12 cellular contexts compared by ENCODE assay signal in the genomic region with DNA sequence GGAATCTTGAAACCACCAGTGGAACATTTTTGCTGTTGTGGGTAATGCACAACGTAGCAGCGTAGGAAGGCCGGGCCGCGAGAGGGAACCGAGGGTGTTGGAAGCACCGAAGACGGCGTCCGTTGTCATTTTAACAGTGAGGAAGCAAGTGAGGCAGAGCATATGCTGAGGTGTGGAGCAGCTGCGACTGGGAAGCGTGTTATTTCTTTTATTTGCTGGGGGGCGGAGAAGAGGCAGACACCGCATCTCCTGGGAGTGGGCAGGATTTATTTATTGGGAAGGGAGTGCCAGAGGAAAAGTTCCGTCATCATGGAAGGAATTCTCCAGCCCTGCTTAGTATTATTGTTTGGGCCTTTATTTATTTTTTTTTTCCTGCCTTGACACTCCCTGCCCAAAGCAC.
DNase-seq lines count a peak whose midpoint lies in the region; ATAC-seq and TF ChIP-seq lines count a peak whose summit lies in the region.
"Had no signal": no experiment of that assay in that cellular context is flagged by ENCODE, and none has a peak within 500 bp of the region (broad histone marks: within the 10 kb centered on the region; RNA-seq: fewer than 3 reads in every experiment).

No MANE protein-coding gene starts in this region.

- H3K27me3 ChIP-seq in esophagus muscularis mucosa = no peaks in the 10 kb centered on the region
- no peaks in the 10 kb centered on the region for H3K27me3 ChIP-seq in muscle layer of colon (ENCODE audit: control insufficient read depth in 1 of 2, insufficient read depth in 2 of 2, low read length in 2 of 2)

- H3K4me3 ChIP-seq in esophagus muscularis mucosa = peak overlapping the region; percentile 20 to 48 (median 32)
- peak overlapping the region in 1 of 2 donors; percentile 41 for H3K4me3 ChIP-seq in muscle layer of colon (ENCODE audit: low read depth in 1 of 2, low read length in 2 of 2)

- DNase-seq in NCI-H2171 treated with DMSO at 0.1 percent for 48 hours (lab: John Stamatoyannopoulos, UW) (peak; percentile 85), esophagus muscularis mucosa (ENCODE audit: extremely low spot score) (no peak), H4 (ENCODE audit: low spot score) (no peak)
- no peak for DNase-seq in activated CD8-positive, alpha-beta memory T cell treated with anti-CD3 and anti-CD28 coated beads, Interleukin-2, amount 50 U/mL, for 48 hours
- DNase-seq: activated CD8-positive, alpha-beta memory T cell treated with anti-CD3 and anti-CD28 coated beads, Interleukin-2, amount 10 ng/mL, durations not matched to agents 7 days and 5 days; CD4-positive, alpha-beta memory T cell; effector memory CD4-positive, alpha-beta T cell; small intestine had no signal

- intact Hi-C loops in esophagus muscularis mucosa (cut with DNase I) = loop anchor here (5.0 kb wide), 1 partner anchor 96 kb away; no protein-coding TSS in a partner anchor

- H3K9ac ChIP-seq in muscle layer of colon (ENCODE audit: low read length) = no peak overlapping the region

- no peak for ATAC-seq in HG03095 (IDR thresholded peaks at IDR 0.05; ENCODE audit: unreplicated experiment)
- ATAC-seq in HG03354 (IDR thresholded peaks at IDR 0.05; ENCODE audit: poor library complexity, severe bottlenecking, unreplicated experiment) = no peak
- ATAC-seq: activated CD8-positive, alpha-beta memory T cell treated with anti-CD3 and anti-CD28 coated beads, Interleukin-2, amount 10 ng/mL, durations not matched to agents 7 days and 5 days had no signal

- TF ChIP-seq EP300 in esophagus muscularis mucosa (IDR thresholded peaks at IDR 0.05) = no peak

- no peaks in the 10 kb centered on the region for H3K36me3 ChIP-seq in esophagus muscularis mucosa
- no peaks in the 10 kb centered on the region for H3K36me3 ChIP-seq in muscle layer of colon (ENCODE audit: insufficient read depth, low read length)

- no peak for TF ChIP-seq POLR2A in esophagus muscularis mucosa (IDR thresholded peaks at IDR 0.05; ENCODE audit: low read depth)

- H3K27ac ChIP-seq in esophagus muscularis mucosa (replicated peaks in 1 of 4) (peak overlapping the region; percentile 90 to 96 (median 94)), muscle layer of colon (ENCODE audit: low read depth, low read length) (peak overlapping the region; percentile 93), temporal lobe (ENCODE audit: low read depth, low read length) (peak overlapping the region; percentile 6)

- TF ChIP-seq CTCF in esophagus muscularis mucosa (IDR thresholded peaks at IDR 0.05) = no peak

- H3K9me3 ChIP-seq in esophagus muscularis mucosa = no peaks in the 10 kb centered on the region
- H3K9me3 ChIP-seq in muscle layer of colon (ENCODE audit: low read length) = no peaks in the 10 kb centered on the region

- 29% methylated on average over 15 of the region's 15 CpGs for WGBS in esophagus muscularis mucosa

- peaks cover 38 to 84% (median 72%) of the 10 kb centered on the region in 4 donors for H3K4me1 ChIP-seq in esophagus muscularis mucosa
- H3K4me1 ChIP-seq in muscle layer of colon (ENCODE audit: insufficient read depth, low read length) = peaks cover 64% of the 10 kb centered on the region

Comparison
In these comparisons a context has a peak if more than half of its experiments do, and no peak if none do; other contexts are left out.
1. H3K27ac ChIP-seq: peak in every context shown above with its lines; median percentile 94 in esophagus muscularis mucosa; 93 in muscle layer of colon; 6 in temporal lobe.